Comparison of ENCODE assay signal across 30 cellular contexts in the genomic region with DNA sequence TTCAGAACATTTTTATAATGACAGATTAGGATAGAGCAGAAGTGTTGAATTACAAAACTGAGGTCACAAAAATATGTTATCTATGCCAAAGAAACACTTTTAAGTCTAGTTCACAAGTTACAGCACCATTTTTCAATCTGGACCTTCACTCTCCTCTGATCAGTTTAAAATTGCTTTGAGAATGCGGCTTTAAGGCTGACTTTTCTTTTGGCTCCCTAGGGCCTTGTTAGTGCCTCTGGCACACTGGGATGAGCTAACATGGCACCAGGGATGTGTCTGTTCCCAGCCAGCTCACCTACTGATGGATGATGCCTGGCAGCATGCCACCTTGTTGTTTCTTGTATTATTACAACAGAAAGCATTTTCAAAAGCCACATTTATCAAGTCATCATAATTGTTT. TPM values are rescaled to one million over a fixed set of nuclear protein-coding genes. Genes with fewer than 3 reads are reported as not detected.
DNase-seq lines count a peak whose midpoint lies in the region; ATAC-seq and TF ChIP-seq lines count a peak whose summit lies in the region.
"Had no signal": no experiment of that assay in that cellular context is flagged by ENCODE, and none has a peak within 500 bp of the region (broad histone marks: within the 10 kb centered on the region; RNA-seq: fewer than 3 reads in every experiment).

No MANE protein-coding gene starts in this region.

- in situ Hi-C loops in GM13976 (cut with MboI; ENCODE audit: low sequenced_read_pairs, unreplicated experiment), result no loop called here
- in situ Hi-C loops in HAP-1 (cut with MboI; ENCODE audit: low sequenced_read_pairs), result no loop called here

- 0 out of 2 replicates have a peak, but pooled peaks cover 2% of the 10 kb centered on the region for H3K9me3 ChIP-seq in HAP-1
- H3K9me3 ChIP-seq: BLaER1 had no signal

- ATAC-seq in sciatic nerve, result no peak
- ATAC-seq: activated T-cell treated with anti-CD3 and anti-CD28 coated beads, Interleukin-2, amount 50 U/mL, for 4 hours; foreskin keratinocyte; HCT116; heart left ventricle; K562; right cardiac atrium; stimulated activated memory B cell treated with anti-CD40 and anti-IgM and Interleukin-4, amounts not matched to agents 10 μg/mL and 1 μg/mL and 100 μg/mL, for 72 hours had no signal

- H3K36me3 ChIP-seq in HAP-1 (replicated peaks), result no peaks in the 10 kb centered on the region
- H3K36me3 ChIP-seq: BLaER1, brain microvascular endothelial cell, heart left ventricle had no signal

- intact Hi-C loops in sciatic nerve (cut with DNase I), result no loop called here

- DNase-seq in NCI-H345 (lab: John Stamatoyannopoulos, UW) (peak; percentile 33), NCI-H345 treated with DMSO at 0.1 percent for 48 hours (lab: John Stamatoyannopoulos, UW; ENCODE audit: unreplicated experiment) (no peak), NCI-H2171 treated with DMSO at 0.1 percent for 48 hours (lab: John Stamatoyannopoulos, UW) (peak; percentile 64), fibroblast of gingiva (ENCODE audit: low read depth) (peak; percentile 34), sciatic nerve (ENCODE audit: low spot score) (peak; percentile 60), NCI-H128 (lab: John Stamatoyannopoulos, UW; ENCODE audit: unreplicated experiment) (no peak), GM13976 (ENCODE audit: low spot score) (no peak), HAP-1 (ENCODE audit: low spot score in 2 of 2) (no peak)
- DNase-seq: ACHN; activated CD4-positive, alpha-beta T cell treated with anti-CD3 and anti-CD28 coated beads, Interleukin-2, amount 10 ng/mL, durations not matched to agents 7 days and 5 days; activated T-cell treated with anti-CD3 and anti-CD28 coated beads, Interleukin-2, amount 50 U/mL, for 4 hours; brain microvascular endothelial cell; foreskin keratinocyte; GF-D8; heart left ventricle; MM.1S; NCI-H187; NCI-H510A; nephron progenitor cell; right cardiac atrium; SHP77 treated with DMSO at 0.1 percent for 48 hours; stimulated activated CD4-positive, alpha-beta T cell treated with anti-CD3 and anti-CD28 coated beads, Interleukin-12 subunit alpha, Interleukin-12 subunit beta, amount 100 ng/mL, for 4 hours; stimulated activated CD4-positive, alpha-beta T cell treated with anti-CD3 and anti-CD28 coated beads, Interleukin-4, amount 100 ng/mL, for 24 hours; substantia nigra; SW 1271; T-helper 9 cell had no signal

- no peak for TF ChIP-seq CTCF in GM13976 (IDR thresholded peaks at IDR 0.05; ENCODE audit: borderline replicate concordance, control extremely low read depth, extremely low read depth, insufficient read depth, missing control alignments)

- H3K4me3 ChIP-seq in HAP-1, result no peak overlapping the region
- H3K4me3 ChIP-seq: BLaER1, heart left ventricle, K562 had no signal

- no peaks in the 10 kb centered on the region for H3K27me3 ChIP-seq in HAP-1 (ENCODE audit: low read depth)
- H3K27me3 ChIP-seq: BLaER1, brain microvascular endothelial cell, foreskin keratinocyte, heart left ventricle had no signal

- peaks cover 6% of the 10 kb centered on the region for H3K4me1 ChIP-seq in HAP-1
- H3K4me1 ChIP-seq: BLaER1, foreskin keratinocyte, heart left ventricle had no signal

RNA-seq across cellular contexts. Expression of a gene that starts 46.4 kb away (rescaled TPM):
- 61.8 TPM for total RNA-seq in sciatic nerve
- total RNA-seq: activated CD4-positive, alpha-beta T cell treated with anti-CD3 and anti-CD28 coated beads, Interleukin-2, amount 10 ng/mL, durations not matched to agents 7 days and 5 days; activated T-cell treated with anti-CD3 and anti-CD28 coated beads, Interleukin-2, amount 50 U/mL, for 4 hours; K562 had no signal

Comparison
In these comparisons a context has a peak if more than half of its experiments do, and no peak if none do; other contexts are left out.
1. DNase-seq: peak in NCI-H345 (single experiment), NCI-H2171 treated with DMSO at 0.1 percent for 48 hours (single experiment), fibroblast of gingiva (single experiment) and sciatic nerve (single experiment); none in NCI-H345 treated with DMSO at 0.1 percent for 48 hours (single experiment), NCI-H128 (single experiment), GM13976 (single experiment) and HAP-1 (0 of 2).